In the genomic region with DNA sequence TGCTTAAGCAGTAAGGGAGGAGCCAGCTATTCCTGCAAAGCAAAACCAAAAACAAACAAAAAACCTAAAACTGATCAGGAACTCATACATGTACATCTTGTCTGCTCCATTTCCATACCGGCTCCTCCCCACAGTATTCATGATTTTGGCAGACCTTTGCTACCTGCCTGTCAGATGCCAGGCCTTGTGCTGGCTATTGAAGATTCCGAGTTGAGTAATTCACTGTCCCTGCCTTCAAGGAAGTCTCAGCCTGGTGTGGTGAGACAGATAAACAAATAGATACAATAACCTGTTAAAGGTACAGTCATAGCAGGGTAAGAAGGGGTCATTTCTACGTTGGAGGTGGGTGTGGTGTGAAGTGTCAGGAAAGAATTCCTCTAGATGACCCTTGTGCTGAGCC, we compare ENCODE assay signal across 9 cellular contexts. TPM values are rescaled to one million over a fixed set of nuclear protein-coding genes. Genes with fewer than 3 reads are reported as not detected.
DNase-seq lines count a peak whose midpoint lies in the region; ATAC-seq and TF ChIP-seq lines count a peak whose summit lies in the region.
"Had no signal": no experiment of that assay in that cellular context is flagged by ENCODE, and none has a peak within 500 bp of the region (broad histone marks: within the 10 kb centered on the region; RNA-seq: fewer than 3 reads in every experiment).

No MANE protein-coding gene starts in this region.

- H3K9me3 Mint-ChIP-seq in CD14-positive monocyte, result no peaks in the 10 kb centered on the region
- no peaks in the 10 kb centered on the region for H3K9me3 Mint-ChIP-seq in naive thymus-derived CD4-positive, alpha-beta T cell

- peaks cover 27 to 44% of the 10 kb centered on the region in 2 donors for H3K36me3 Mint-ChIP-seq in CD14-positive monocyte
- H3K36me3 Mint-ChIP-seq in naive thymus-derived CD4-positive, alpha-beta T cell, result peaks cover 3 to 14% (median 10%) of the 10 kb centered on the region in 5 donors

- H3K9ac ChIP-seq in duodenal mucosa (ENCODE audit: low read depth in 1 of 2, low read length in 2 of 2), result peak overlapping the region; percentile 8 to 21

- peaks cover 80 to 91% of the 10 kb centered on the region in 2 donors for H3K4me1 ChIP-seq in duodenal mucosa (ENCODE audit: control insufficient read depth in 1 of 2, insufficient read depth in 2 of 2, low read length in 2 of 2)
- H3K4me1 ChIP-seq in naive thymus-derived CD4-positive, alpha-beta T cell (ENCODE audit: control insufficient read depth in 2 of 2, insufficient read depth in 2 of 2, low read length in 2 of 2), result peaks cover 25 to 31% of the 10 kb centered on the region in 2 donors

- H3K9me3 ChIP-seq in duodenal mucosa (ENCODE audit: control insufficient read depth in 1 of 2, low read length in 2 of 2), result no peaks in the 10 kb centered on the region
- H3K9me3 ChIP-seq in naive thymus-derived CD4-positive, alpha-beta T cell (ENCODE audit: control insufficient read depth in 2 of 3, low read length in 3 of 3), result no peaks in the 10 kb centered on the region

- in situ Hi-C loops in GM13976 (cut with MboI; ENCODE audit: low sequenced_read_pairs, unreplicated experiment), result no loop called here

- no peaks in the 10 kb centered on the region for H3K36me3 ChIP-seq in duodenal mucosa (ENCODE audit: control insufficient read depth in 1 of 2, insufficient read depth in 2 of 2, low read length in 2 of 2)
- H3K36me3 ChIP-seq in naive thymus-derived CD4-positive, alpha-beta T cell (ENCODE audit: control insufficient read depth in 2 of 3, insufficient read depth in 3 of 3, low read length in 3 of 3), result peaks cover 0 to 8% (median 0%) of the 10 kb centered on the region in 3 experiments

- H3K4me3 Mint-ChIP-seq in CD14-positive monocyte, result peak overlapping the region in 1 of 2 donors; percentile 61
- peak overlapping the region in 2 of 10 donors; percentile 1 to 13 for H3K4me3 Mint-ChIP-seq in naive thymus-derived CD4-positive, alpha-beta T cell

- POLR2A ChIA-PET in naive thymus-derived CD4-positive, alpha-beta T cell (lab: Charles Lee), result no interaction called here

- peaks cover 77% of the 10 kb centered on the region for H3K4me1 Mint-ChIP-seq in CD14-positive monocyte
- H3K4me1 Mint-ChIP-seq in naive thymus-derived CD4-positive, alpha-beta T cell, result peaks cover 71 to 91% (median 83%) of the 10 kb centered on the region in 7 donors

- H3K4me3 ChIP-seq in duodenal mucosa (ENCODE audit: low read depth in 1 of 2, low read length in 2 of 2), result peak overlapping the region in 1 of 2 donors; percentile 11
- H3K4me3 ChIP-seq in naive thymus-derived CD4-positive, alpha-beta T cell (ENCODE audit: low read length), result no peak overlapping the region

- no peaks in the 10 kb centered on the region for H3K27me3 ChIP-seq in duodenal mucosa (ENCODE audit: control insufficient read depth in 1 of 2, insufficient read depth in 2 of 2, low read length in 2 of 2)
- no peaks in the 10 kb centered on the region for H3K27me3 ChIP-seq in naive thymus-derived CD4-positive, alpha-beta T cell (ENCODE audit: control insufficient read depth in 2 of 2, insufficient read depth in 2 of 2, low read length in 2 of 2)

- DNase-seq in CD14-positive monocyte (ENCODE audit: low spot score) (no peak), LoVo (ENCODE audit: low spot score) (peak; percentile 60), activated gamma-delta T cell (lab: John Stamatoyannopoulos, UW) (no peak), Kasumi-1 (lab: John Stamatoyannopoulos, UW) (no peak), GM13976 (ENCODE audit: low spot score) (no peak), AML-193 (lab: John Stamatoyannopoulos, UW) (no peak)
- DNase-seq in naive thymus-derived CD4-positive, alpha-beta T cell, result no peak
- DNase-seq: NCI-H187 had no signal

- TF ChIP-seq CTCF in CD14-positive monocyte (IDR thresholded peaks at IDR 0.05), result no peak
- TF ChIP-seq CTCF in GM13976 (IDR thresholded peaks at IDR 0.05; ENCODE audit: borderline replicate concordance, control extremely low read depth, extremely low read depth, insufficient read depth, missing control alignments), result no peak

- intact Hi-C loops in CD14-positive monocyte (cut with micrococcal nuclease), result loop anchor here (5.0 to 10.0 kb wide), 2 partner anchors 51 to 58 kb away; no protein-coding TSS in a partner anchor
- intact Hi-C loops in naive thymus-derived CD4-positive, alpha-beta T cell (cut with micrococcal nuclease), result no loop called here

- peak overlapping the region; percentile 15 for H3K27ac ChIP-seq in duodenal mucosa (ENCODE audit: low read depth, low read length)
- H3K27ac ChIP-seq in naive thymus-derived CD4-positive, alpha-beta T cell (ENCODE audit: low read depth, low read length), result no peak overlapping the region

- peak overlapping the region; percentile 100 for H3K27ac Mint-ChIP-seq in CD14-positive monocyte
- H3K27ac Mint-ChIP-seq in naive thymus-derived CD4-positive, alpha-beta T cell, result peak overlapping the region in 6 of 9 donors; percentile 29 to 79 (median 70)

- H3K27me3 Mint-ChIP-seq in CD14-positive monocyte (ENCODE audit: low read depth in 3 of 3), result peaks cover 0 to 3% (median 0%) of the 10 kb centered on the region in 3 donors
- H3K27me3 Mint-ChIP-seq in naive thymus-derived CD4-positive, alpha-beta T cell, result no peaks in the 10 kb centered on the region

- CTCF ChIA-PET in naive thymus-derived CD4-positive, alpha-beta T cell (lab: Charles Lee), result no interaction called here

- no peak for ATAC-seq in naive thymus-derived CD4-positive, alpha-beta T cell

RNA-seq across cellular contexts. Expression of a gene that starts 42.7 kb away (rescaled TPM):
- polyA plus RNA-seq in CD14-positive monocyte, result 10 to 100 TPM; 17.3 to 30.1 TPM
- 10 to 100 TPM; 42.9 to 90.8 (median 65.0) TPM for total RNA-seq in naive thymus-derived CD4-positive, alpha-beta T cell
- polyA plus RNA-seq in naive thymus-derived CD4-positive, alpha-beta T cell, result 1 to 10 TPM; 4.3 to 6.3 TPM

Comparison
In these comparisons a context has a peak if more than half of its experiments do, and no peak if none do; other contexts are left out.
1. intact Hi-C loops: an anchor here in CD14-positive monocyte (5.0 to 10.0 kb wide); none called in naive thymus-derived CD4-positive, alpha-beta T cell.